ENCODE assay signal across 19 cellular contexts in the genomic region with DNA sequence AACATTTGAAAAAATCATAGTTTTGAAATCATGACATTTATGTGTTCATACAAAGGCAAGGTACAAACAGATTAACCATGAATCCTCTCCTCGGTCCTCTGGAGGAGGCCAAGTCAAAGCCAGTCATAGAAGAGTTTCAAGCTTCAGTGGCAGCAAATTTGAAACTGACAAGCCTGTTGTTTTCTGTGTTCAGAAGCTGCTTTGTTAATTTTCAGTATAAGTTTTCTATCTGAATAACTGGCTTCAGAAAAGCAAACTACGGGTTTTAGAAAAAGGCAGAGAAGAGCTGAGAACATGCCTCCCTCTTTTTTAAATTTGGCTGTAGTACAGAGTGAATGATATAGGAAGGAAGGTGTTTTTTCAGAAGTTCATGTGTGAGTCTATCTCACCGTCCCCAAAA.
DNase-seq lines count a peak whose midpoint lies in the region; ATAC-seq, FAIRE-seq and TF ChIP-seq lines count a peak whose summit lies in the region.
"Had no signal": no experiment of that assay in that cellular context is flagged by ENCODE, and none has a peak within 500 bp of the region (broad histone marks: within the 10 kb centered on the region; RNA-seq: fewer than 3 reads in every experiment).

No MANE protein-coding gene starts in this region.

- BruUV-seq in HepG2 (replicated peaks; lab: Mats Ljungman, UMichigan) = no TSS peak

- no peak for DNase-seq in CD4-positive, alpha-beta T cell
- DNase-seq in G401 (ENCODE audit: low spot score) (peak; percentile 33), caudate nucleus (lab: John Stamatoyannopoulos, UW) (no peak), pons (ENCODE audit: low spot score) (peak; percentile 88), cerebellum (ENCODE audit: low spot score) (no peak), GDM1 (lab: John Stamatoyannopoulos, UW) (no peak), HepG2 (ENCODE audit: low spot score) (no peak)
- DNase-seq: activated gamma-delta T cell treated with Interleukin-2 at 50 U/mL for 16 hours; HFFc6; Karpas-422; NCI-H1105; occipital lobe; PC-9; SK-N-SH; stimulated activated naive CD8-positive, alpha-beta T cell treated with anti-CD3 and anti-CD28 coated beads, Interleukin-15, Interleukin-2, amounts not matched to agents 100 U/mL and 50 U/mL, for 24 hours; T1000 had no signal

- no peak for TF ChIP-seq RAD21 in HepG2 (CRISPR knock-in tag; IDR thresholded peaks at IDR 0.05)

- H3K9ac ChIP-seq in HepG2 (ENCODE audit: insufficient read depth, low read depth, low read length) = no peak overlapping the region
- H3K9ac ChIP-seq: SK-N-SH had no signal

- H3K4me3 ChIP-seq in HepG2 (replicated peaks in 1 of 3; ENCODE audit: insufficient read depth in 1 of 3, low read depth in 2 of 3, low read length in 3 of 3) = no peak overlapping the region
- H3K4me3 ChIP-seq: PC-9 had no signal

- CTCF ChIA-PET in CD4-positive, alpha-beta T cell (lab: Charles Lee) = interaction anchor here (1.0 to 1.6 kb wide), 2 partner anchors 10 to 102 kb away, joined by 3 read pairs; no protein-coding TSS in a partner anchor
- CTCF ChIA-PET in HepG2 (lab: Yijun Ruan, JAX; ENCODE audit: low intra/inter-chr PET ratio, low total read pairs) = no interaction called here

- intact Hi-C loops in CD4-positive, alpha-beta T cell (cut with DNase I, micrococcal nuclease) = no loop called here
- intact Hi-C loops in HepG2 (cut with micrococcal nuclease; ENCODE audit: unreplicated experiment) = loop anchor here (10.0 kb wide), 1 partner anchor 104 kb away; a partner anchor contains a TSS

- TF ChIP-seq CTCF in CD4-positive, alpha-beta T cell (IDR thresholded peaks at IDR 0.05) = no peak
- TF ChIP-seq CTCF in HepG2 (CRISPR knock-in tag; IDR thresholded peaks at IDR 0.05) = no peak

- H3K27me3 Mint-ChIP-seq in CD4-positive, alpha-beta T cell = no peaks in the 10 kb centered on the region

- no peak for TF ChIP-seq POLR2A in HepG2 (IDR thresholded peaks at IDR 0.05; ENCODE audit: insufficient read depth in 1 of 2, low read depth in 2 of 2, low read length in 2 of 2)

- H2AFZ ChIP-seq in HepG2 (ENCODE audit: low read length) = no peak overlapping the region
- H2AFZ ChIP-seq: PC-9 had no signal

- peaks cover 19% of the 10 kb centered on the region for H3K4me1 Mint-ChIP-seq in CD4-positive, alpha-beta T cell (ENCODE audit: low read depth)

- in situ Hi-C loops in G401 (cut with HindIII; ENCODE audit: low sequenced_read_pairs) = no loop called here
- in situ Hi-C loops in HepG2 (cut with HindIII; ENCODE audit: extremely low pct_ligation_motif_present, low pct_unique_long_range_greater_than_20kb) = no loop called here

- no peak overlapping the region for H3K27ac ChIP-seq in CD4-positive, alpha-beta T cell (ENCODE audit: low read depth, low read length)
- H3K27ac ChIP-seq in caudate nucleus (ENCODE audit: low read depth, low read length) = peak overlapping the region; percentile 89
- no peak overlapping the region for H3K27ac ChIP-seq in HepG2 (ENCODE audit: extremely low read length, insufficient read depth, low read length)
- H3K27ac ChIP-seq: PC-9 had no signal

- H3K4me2 ChIP-seq in HepG2 (ENCODE audit: low read depth, low read length) = no peak overlapping the region
- H3K4me2 ChIP-seq: PC-9, SK-N-SH had no signal

- no peak for FAIRE-seq in HepG2 (lab: Jason Lieb, UNC)
- FAIRE-seq: GM12892 had no signal

- H3K4me1 ChIP-seq in HepG2 (ENCODE audit: insufficient read depth, low read length) = no peaks in the 10 kb centered on the region

- H3K36me3 Mint-ChIP-seq in CD4-positive, alpha-beta T cell (ENCODE audit: low read depth) = peaks cover 76% of the 10 kb centered on the region

- TF ChIP-seq EP300 in HepG2 (IDR thresholded peaks at IDR 0.05; ENCODE audit: low read depth in 2 of 2, low read length in 2 of 2) (no peak), HepG2 (CRISPR knock-in tag; IDR thresholded peaks at IDR 0.05; ENCODE audit: borderline replicate concordance) (no peak)

- H3K36me3 ChIP-seq in HepG2 (replicated peaks in 1 of 2; ENCODE audit: control insufficient read depth in 1 of 2, insufficient read depth in 2 of 2, low read length in 2 of 2) = peaks cover 21 to 49% of the 10 kb centered on the region in 2 experiments

- H3K27me3 ChIP-seq in CD4-positive, alpha-beta T cell (ENCODE audit: control insufficient read depth, insufficient read depth, low read length) = no peaks in the 10 kb centered on the region
- H3K27me3 ChIP-seq in HepG2 (ENCODE audit: control insufficient read depth in 1 of 2, insufficient read depth in 2 of 2, low read length in 2 of 2) = no peaks in the 10 kb centered on the region

- 95% methylated on average over 3 of the region's 3 CpGs for WGBS in HepG2 (ENCODE audit: low lambda C conversion rate)

- H4K20me1 ChIP-seq in HepG2 (ENCODE audit: insufficient read depth, low read length) = no peaks in the 10 kb centered on the region

- POLR2A ChIA-PET in CD4-positive, alpha-beta T cell (lab: Charles Lee) = interaction anchor here (1.5 kb wide), 1 partner anchor 106 kb away, joined by 5 read pairs; a partner anchor contains a TSS
- POLR2A ChIA-PET in HepG2 (lab: Yijun Ruan, JAX) = no interaction called here

- H3K9me3 ChIP-seq in CD4-positive, alpha-beta T cell (ENCODE audit: control insufficient read depth, low read length) = no peaks in the 10 kb centered on the region
- no peaks in the 10 kb centered on the region for H3K9me3 ChIP-seq in HepG2 (ENCODE audit: low read length)
- H3K9me3 ChIP-seq: SK-N-SH had no signal

- no peaks in the 10 kb centered on the region for H3K79me2 ChIP-seq in HepG2 (ENCODE audit: insufficient read depth, low read length)

- no peak for ATAC-seq in CD4-positive, alpha-beta T cell (ENCODE audit: poor library complexity)
- no peak for ATAC-seq in HepG2
- ATAC-seq: activated CD4-positive, CD25-positive, alpha-beta regulatory T cell treated with anti-CD3 and anti-CD28 coated beads, Interleukin-2, amount 50 U/mL, for 24 hours; sciatic nerve; stimulated activated naive CD8-positive, alpha-beta T cell treated with anti-CD3 and anti-CD28 coated beads, Interleukin-15, Interleukin-2, amounts not matched to agents 100 U/mL and 50 U/mL, for 24 hours had no signal

- H3K9me3 Mint-ChIP-seq in CD4-positive, alpha-beta T cell = no peaks in the 10 kb centered on the region
- H3K9me3 Mint-ChIP-seq: HFFc6 had no signal

- no peak overlapping the region for H3K4me3 Mint-ChIP-seq in CD4-positive, alpha-beta T cell
- H3K4me3 Mint-ChIP-seq: HFFc6 had no signal

- H3K27ac Mint-ChIP-seq in CD4-positive, alpha-beta T cell = peak overlapping the region; percentile 70
- H3K27ac Mint-ChIP-seq: HFFc6 had no signal

TF ChIP-seq in HepG2, 621 proteins besides CTCF, POLR2A, EP300 and RAD21:
- no peak for TF ChIP-seq MATR3 (CRISPR knock-in tag; IDR thresholded peaks at IDR 0.05)
- TF ChIP-seq, protein P1, sequence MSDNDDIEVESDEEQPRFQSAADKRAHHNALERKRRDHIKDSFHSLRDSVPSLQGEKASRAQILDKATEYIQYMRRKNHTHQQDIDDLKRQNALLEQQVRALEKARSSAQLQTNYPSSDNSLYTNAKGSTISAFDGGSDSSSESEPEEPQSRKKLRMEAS (IDR thresholded peaks at IDR 0.05) = no peak
- no peak for TF ChIP-seq KDM5B (CRISPR knock-in tag; IDR thresholded peaks at IDR 0.05; ENCODE audit: borderline replicate concordance)
- no peak for TF ChIP-seq SKI (IDR thresholded peaks at IDR 0.05; ENCODE audit: partially characterized antibody)
- TF ChIP-seq, protein P2, sequence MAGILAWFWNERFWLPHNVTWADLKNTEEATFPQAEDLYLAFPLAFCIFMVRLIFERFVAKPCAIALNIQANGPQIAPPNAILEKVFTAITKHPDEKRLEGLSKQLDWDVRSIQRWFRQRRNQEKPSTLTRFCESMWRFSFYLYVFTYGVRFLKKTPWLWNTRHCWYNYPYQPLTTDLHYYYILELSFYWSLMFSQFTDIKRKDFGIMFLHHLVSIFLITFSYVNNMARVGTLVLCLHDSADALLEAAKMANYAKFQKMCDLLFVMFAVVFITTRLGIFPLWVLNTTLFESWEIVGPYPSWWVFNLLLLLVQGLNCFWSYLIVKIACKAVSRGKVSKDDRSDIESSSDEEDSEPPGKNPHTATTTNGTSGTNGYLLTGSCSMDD (CRISPR knock-in tag; IDR thresholded peaks at IDR 0.05) = no peak

Comparison
In these comparisons a context has a peak if more than half of its experiments do, and no peak if none do; other contexts are left out.
1. DNase-seq: peak in G401 (single experiment) and pons (single experiment); none in CD4-positive, alpha-beta T cell (0 of 10), caudate nucleus (0 of 61), cerebellum (single experiment), GDM1 (single experiment) and HepG2 (single experiment).